19 cellular contexts compared by ENCODE assay signal in the genomic region with DNA sequence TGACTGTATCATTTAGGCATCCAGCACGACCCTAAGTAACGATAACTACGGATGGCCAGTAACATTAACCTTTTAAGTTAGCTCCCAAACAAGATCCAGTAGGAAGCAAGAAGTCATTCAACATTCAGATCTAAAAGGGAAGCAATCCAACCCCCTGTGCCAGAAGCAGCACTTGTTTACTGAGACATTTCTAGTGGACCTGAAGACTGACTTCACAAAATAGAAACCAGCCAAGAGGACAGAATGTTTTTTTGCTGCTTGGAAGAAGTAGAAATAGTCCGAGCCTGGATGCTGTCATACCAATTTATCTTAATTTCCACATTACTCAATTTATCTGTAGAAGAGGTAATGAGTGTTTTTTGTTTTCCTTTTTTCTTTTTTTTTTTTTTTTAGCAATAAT.
"Had no signal": no experiment of that assay in that cellular context is flagged by ENCODE, and none has a peak within 500 bp of the region (broad histone marks: within the 10 kb centered on the region; RNA-seq: fewer than 3 reads in every experiment).

No MANE protein-coding gene starts in this region.

- H3K36me3 ChIP-seq: adrenal gland, breast epithelium, left lung, thoracic aorta, upper lobe of right lung, WERI-Rb-1 had no signal

- DNase-seq: activated CD4-positive, alpha-beta T cell treated with anti-CD3 and anti-CD28 coated beads for 1 hour; activated CD4-positive, alpha-beta T cell treated with anti-CD3 and anti-CD28 coated beads, Interleukin-2, amount 50 U/mL, for 1 hour; activated CD8-positive, alpha-beta T cell treated with anti-CD3 and anti-CD28 coated beads, Interleukin-2, amount 10 ng/mL, durations not matched to agents 7 days and 5 days; activated naive CD4-positive, alpha-beta T cell; activated T-cell treated with anti-CD3 and anti-CD28 coated beads, Interleukin-2, amount 50 U/mL, for 24 hours; adrenal gland; cortex of kidney; immature natural killer cell; left lung; mammary epithelial cell; occipital lobe; SK-N-SH; stimulated activated CD4-positive, alpha-beta T cell treated with anti-CD3 and anti-CD28 coated beads, Interleukin-4, amount 100 ng/mL, for 1 hour; stimulated activated naive CD4-positive, alpha-beta T cell; upper lobe of right lung; WERI-Rb-1 had no signal

- H3K27me3 ChIP-seq: adrenal gland, breast epithelium, left lung, upper lobe of right lung had no signal

- H3K9ac ChIP-seq: SK-N-SH had no signal

- H3K9me3 ChIP-seq: adrenal gland, breast epithelium, left lung, SK-N-SH, thoracic aorta, upper lobe of right lung had no signal

- H3K27ac ChIP-seq: adrenal gland, epithelial cell of prostate, left lung, thoracic aorta, upper lobe of right lung, WERI-Rb-1 had no signal

- ATAC-seq: activated CD8-positive, alpha-beta T cell treated with anti-CD3 and anti-CD28 coated beads, Interleukin-2, amount 10 ng/mL, durations not matched to agents 7 days and 5 days; left lung; upper lobe of right lung had no signal

- H3K4me2 ChIP-seq: SK-N-SH had no signal

- H3K4me1 ChIP-seq: breast epithelium, left lung, upper lobe of right lung had no signal

- H3K4me3 ChIP-seq: adrenal gland, breast epithelium, left lung, thoracic aorta, upper lobe of right lung had no signal
